In genomic region chr17:29032067-29032551, GRCh38 we compare ENCODE assay signal across 1 cellular context.
TF ChIP-seq lines count a peak whose summit lies in the region.

No MANE protein-coding gene starts in this region.

TF ChIP-seq in GM23338, 12 proteins besides CTCF, POLR2A, EP300 and RAD21 (continued from another document):
- TF ChIP-seq ZNF462 (CRISPR knock-in tag; IDR thresholded peaks at IDR 0.05) (peak; percentile 57), POLR2AphosphoS5 (IDR thresholded peaks at IDR 0.05; ENCODE audit: low read depth) (no peak), ETS1 (IDR thresholded peaks at IDR 0.05) (no peak), ZNF114 (CRISPR knock-in tag; IDR thresholded peaks at IDR 0.05) (0 out of 2 replicates have a peak, but pooled peaks have one; percentile 3)
TF ChIP-seq in GM23338: peak in this region for 3.
